ENCODE assay signal across 33 cellular contexts in genomic region chr4:26709246-26709645, GRCh38.
"Had no signal": no experiment of that assay in that cellular context is flagged by ENCODE, and none has a peak within 500 bp of the region (broad histone marks: within the 10 kb centered on the region; RNA-seq: fewer than 3 reads in every experiment).

No MANE protein-coding gene starts in this region.

- H3K4me1 ChIP-seq: heart left ventricle had no signal

- FAIRE-seq: bronchial epithelial cell, frontal cortex had no signal

- H3K27ac ChIP-seq: brain microvascular endothelial cell, coronary artery, heart left ventricle, WERI-Rb-1 had no signal

- H3K27ac Mint-ChIP-seq: activated CD4-positive, alpha-beta memory T cell treated with anti-CD3 and anti-CD28 coated beads for 36 hours; activated CD4-positive, alpha-beta T cell treated with anti-CD3 and anti-CD28 coated beads for 36 hours; activated CD4-positive, alpha-beta T cell treated with anti-CD3 and anti-CD28 coated beads, Interleukin-2, amount 10 ng/mL, durations not matched to agents 24 days and 14 days; activated CD8-positive, alpha-beta T cell treated with anti-CD3 and anti-CD28 coated beads, Interleukin-2, amount 10 ng/mL, durations not matched to agents 7 days and 5 days; activated naive CD8-positive, alpha-beta T cell; activated T-cell treated with anti-CD3 and anti-CD28 coated beads, Interleukin-2, amount 50 U/mL, for 24 hours; activated T-cell treated with anti-CD3 and anti-CD28 coated beads, Interleukin-2, amount 50 U/mL, for 72 hours; dendritic cell treated with granulocyte-macrophage colony-stimulating factor and Interleukin-4, amounts not matched to agents 40 ng/mL and 50 ng/mL, for 4 days; effector memory CD8-positive, alpha-beta T cell; T-helper 17 cell; T-helper 2 cell treated with Interferon-gamma antibody and Interleukin-4, amounts not matched to agents 5 μg/mL and 100 μg/mL, for 36 hours had no signal

- ATAC-seq: activated CD4-positive, alpha-beta T cell treated with anti-CD3 and anti-CD28 coated beads for 36 hours; activated CD8-positive, alpha-beta T cell treated with anti-CD3 and anti-CD28 coated beads, Interleukin-2, amount 10 ng/mL, durations not matched to agents 7 days and 5 days; activated T-cell treated with anti-CD3 and anti-CD28 coated beads, Interleukin-2, amount 50 U/mL, for 72 hours; effector memory CD8-positive, alpha-beta T cell; esophagus mucosa; heart left ventricle; T-helper 17 cell had no signal

- H3K4me3 ChIP-seq: coronary artery, heart left ventricle had no signal

- H3K27me3 ChIP-seq: brain microvascular endothelial cell, heart left ventricle had no signal

- H3K36me3 ChIP-seq: brain microvascular endothelial cell, heart left ventricle, WERI-Rb-1 had no signal

- H3K4me1 Mint-ChIP-seq: activated CD4-positive, alpha-beta T cell treated with anti-CD3 and anti-CD28 coated beads for 36 hours; central memory CD8-positive, alpha-beta T cell; T-helper 17 cell had no signal

- H3K9me3 Mint-ChIP-seq: central memory CD8-positive, alpha-beta T cell; effector memory CD8-positive, alpha-beta T cell had no signal

- H3K4me3 Mint-ChIP-seq: activated CD4-positive, alpha-beta memory T cell treated with anti-CD3 and anti-CD28 coated beads for 36 hours; activated CD4-positive, alpha-beta T cell treated with anti-CD3 and anti-CD28 coated beads for 36 hours; activated CD4-positive, alpha-beta T cell treated with anti-CD3 and anti-CD28 coated beads, Interleukin-2, amount 10 ng/mL, durations not matched to agents 24 days and 14 days; activated CD8-positive, alpha-beta T cell treated with anti-CD3 and anti-CD28 coated beads, Interleukin-2, amount 10 ng/mL, durations not matched to agents 7 days and 5 days; activated naive CD8-positive, alpha-beta T cell; activated T-cell treated with anti-CD3 and anti-CD28 coated beads, Interleukin-2, amount 50 U/mL, for 24 hours; activated T-cell treated with anti-CD3 and anti-CD28 coated beads, Interleukin-2, amount 50 U/mL, for 72 hours; central memory CD8-positive, alpha-beta T cell; dendritic cell treated with granulocyte-macrophage colony-stimulating factor and Interleukin-4, amounts not matched to agents 40 ng/mL and 50 ng/mL, for 4 days; effector memory CD8-positive, alpha-beta T cell; T-helper 17 cell; T-helper 2 cell treated with Interferon-gamma antibody and Interleukin-4, amounts not matched to agents 5 μg/mL and 100 μg/mL, for 36 hours had no signal

- H3K27me3 Mint-ChIP-seq: activated CD4-positive, alpha-beta memory T cell treated with anti-CD3 and anti-CD28 coated beads for 36 hours; activated CD4-positive, alpha-beta T cell treated with anti-CD3 and anti-CD28 coated beads for 36 hours; activated CD4-positive, alpha-beta T cell treated with anti-CD3 and anti-CD28 coated beads, Interleukin-2, amount 10 ng/mL, durations not matched to agents 24 days and 14 days; activated naive CD8-positive, alpha-beta T cell; activated T-cell treated with anti-CD3 and anti-CD28 coated beads, Interleukin-2, amount 50 U/mL, for 24 hours; central memory CD8-positive, alpha-beta T cell; dendritic cell treated with granulocyte-macrophage colony-stimulating factor and Interleukin-4, amounts not matched to agents 40 ng/mL and 50 ng/mL, for 4 days; effector memory CD8-positive, alpha-beta T cell; T-helper 17 cell had no signal

- DNase-seq: activated CD4-positive, alpha-beta memory T cell treated with anti-CD3 and anti-CD28 coated beads for 36 hours; activated CD4-positive, alpha-beta T cell treated with anti-CD3 and anti-CD28 coated beads for 36 hours; activated CD4-positive, alpha-beta T cell treated with anti-CD3 and anti-CD28 coated beads, Interleukin-2, amount 10 ng/mL, durations not matched to agents 24 days and 14 days; activated CD4-positive, CD25-positive, alpha-beta regulatory T cell; activated CD4-positive, CD25-positive, alpha-beta regulatory T cell treated with anti-CD3 and anti-CD28 coated beads, Interleukin-2, amount 50 U/mL, for 72 hours; activated CD8-positive, alpha-beta memory T cell treated with anti-CD3 and anti-CD28 coated beads, Interleukin-2, amount 50 U/mL, for 48 hours; activated CD8-positive, alpha-beta T cell treated with anti-CD3 and anti-CD28 coated beads, Interleukin-2, amount 10 ng/mL, durations not matched to agents 7 days and 5 days; activated gamma-delta T cell treated with Interleukin-2 at 50 U/mL for 16 hours; activated naive CD4-positive, alpha-beta T cell treated with anti-CD3 and anti-CD28 coated beads, Interleukin-2, amount 50 U/mL, for 16 hours; activated naive CD4-positive, alpha-beta T cell treated with Interleukin-2 at 50 U/mL for 16 hours; activated T-cell treated with anti-CD3 and anti-CD28 coated beads for 4 hours; activated T-cell treated with anti-CD3 and anti-CD28 coated beads, Interleukin-2, amount 50 U/mL, for 24 hours; activated T-cell treated with anti-CD3 and anti-CD28 coated beads, Interleukin-2, amount 50 U/mL, for 72 hours; amniotic stem cell; anterior cingulate cortex; brain microvascular endothelial cell; effector CD4-positive, alpha-beta T cell; effector memory CD8-positive, alpha-beta T cell; foreskin fibroblast; glutamatergic neuron; heart left ventricle; T-helper 1 cell; T-helper 17 cell; T1000; WERI-Rb-1 had no signal
